ENCODE assay signal across 8 cellular contexts in genomic region chr3:42247576-42248027, GRCh38. TPM values are rescaled to one million over a fixed set of nuclear protein-coding genes. Genes with fewer than 3 reads are reported as not detected.
DNase-seq lines count a peak whose midpoint lies in the region; ATAC-seq and TF ChIP-seq lines count a peak whose summit lies in the region.

No MANE protein-coding gene starts in this region.

- no peak overlapping the region for H3K27ac Mint-ChIP-seq in activated naive CD4-positive, alpha-beta T cell treated with anti-CD3 and anti-CD28 coated beads for 36 hours

- no peak for TF ChIP-seq EP300 in Ishikawa (IDR thresholded peaks at IDR 0.05; ENCODE audit: borderline replicate concordance)

- H3K9me3 Mint-ChIP-seq in activated naive CD4-positive, alpha-beta T cell treated with anti-CD3 and anti-CD28 coated beads for 36 hours = no peaks in the 10 kb centered on the region

- peak; percentile 89 for TF ChIP-seq RAD21 in Ishikawa (IDR thresholded peaks at IDR 0.05; ENCODE audit: low read depth)

- ATAC-seq in GM18867 (IDR thresholded peaks at IDR 0.05; ENCODE audit: unreplicated experiment) = peak; percentile 93

- H3K27me3 Mint-ChIP-seq in activated naive CD4-positive, alpha-beta T cell treated with anti-CD3 and anti-CD28 coated beads for 36 hours (ENCODE audit: low read depth) = peaks cover 8% of the 10 kb centered on the region

- no peaks in the 10 kb centered on the region for H3K36me3 Mint-ChIP-seq in activated naive CD4-positive, alpha-beta T cell treated with anti-CD3 and anti-CD28 coated beads for 36 hours (ENCODE audit: low read depth)

- CTCF ChIA-PET in activated naive CD4-positive, alpha-beta T cell treated with anti-CD3 and anti-CD28 coated beads for 36 hours (lab: Charles Lee) = interaction anchor here (0.6 to 5.0 kb wide), 31 partner anchors 8 to 1016 kb away, joined by 3 to 104 read pairs (median 4); partner anchors contain the start of gene VIPR1

- peak; percentile 62 for DNase-seq in AG08396 (ENCODE audit: low spot score)
- DNase-seq in SK-N-DZ (ENCODE audit: low spot score) = peak; percentile 9
- peak; percentile 82 for DNase-seq in activated naive CD4-positive, alpha-beta T cell treated with anti-CD3 and anti-CD28 coated beads for 36 hours
- DNase-seq in head of caudate nucleus = peak in 41 of 42 donors; percentile 34 to 85 (median 67)
- peak; percentile 71 for DNase-seq in retina
- no peak for DNase-seq in HPDE6-E6E7 (ENCODE audit: extremely low spot score)

- H3K4me1 Mint-ChIP-seq in activated naive CD4-positive, alpha-beta T cell treated with anti-CD3 and anti-CD28 coated beads for 36 hours (ENCODE audit: low read depth) = peaks cover 8% of the 10 kb centered on the region

- intact Hi-C loops in activated naive CD4-positive, alpha-beta T cell treated with anti-CD3 and anti-CD28 coated beads for 36 hours (cut with micrococcal nuclease) = loop anchor here (1.0 to 10.0 kb wide), 3 partner anchors 197 to 497 kb away; no protein-coding TSS in a partner anchor
- intact Hi-C loops in head of caudate nucleus (cut with DNase I) = loop anchor here (5.0 kb wide), 1 partner anchor 195 kb away; no protein-coding TSS in a partner anchor

- H3K4me3 Mint-ChIP-seq in activated naive CD4-positive, alpha-beta T cell treated with anti-CD3 and anti-CD28 coated beads for 36 hours = no peak overlapping the region

TF ChIP-seq in Ishikawa, 13 proteins besides CTCF, POLR2A, EP300 and RAD21:
- TF ChIP-seq FOXM1 (IDR thresholded peaks at IDR 0.05; ENCODE audit: borderline replicate concordance, low read depth) (no peak), CREB1 (IDR thresholded peaks at IDR 0.05; ENCODE audit: low read depth) (no peak), TCF12 (IDR thresholded peaks at IDR 0.05; ENCODE audit: low read depth) (no peak), NFIC (IDR thresholded peaks at IDR 0.05) (no peak), REST (IDR thresholded peaks at IDR 0.05; ENCODE audit: low read depth) (no peak), YY1 (IDR thresholded peaks at IDR 0.05; ENCODE audit: low read depth) (no peak), TAF1 (IDR thresholded peaks at IDR 0.05; ENCODE audit: low read depth) (no peak), ZBTB7A (IDR thresholded peaks at IDR 0.05; ENCODE audit: low read depth) (no peak), CEBPB (IDR thresholded peaks at IDR 0.05) (no peak)

RNA-seq across cellular contexts. Expression of gene CCK, which starts 18.4 kb away (rescaled TPM):
- polyA plus RNA-seq in SK-N-DZ (2014; cell fraction: cytosol; rRNA removed) = not detected in 2 replicates
- polyA plus RNA-seq in SK-N-DZ (2014; cell fraction: nucleus; rRNA removed) = not detected in 2 replicates
- not detected for total RNA-seq in activated naive CD4-positive, alpha-beta T cell treated with anti-CD3 and anti-CD28 coated beads for 36 hours
